Comparison of ENCODE assay signal across 8 cellular contexts in the genomic region with DNA sequence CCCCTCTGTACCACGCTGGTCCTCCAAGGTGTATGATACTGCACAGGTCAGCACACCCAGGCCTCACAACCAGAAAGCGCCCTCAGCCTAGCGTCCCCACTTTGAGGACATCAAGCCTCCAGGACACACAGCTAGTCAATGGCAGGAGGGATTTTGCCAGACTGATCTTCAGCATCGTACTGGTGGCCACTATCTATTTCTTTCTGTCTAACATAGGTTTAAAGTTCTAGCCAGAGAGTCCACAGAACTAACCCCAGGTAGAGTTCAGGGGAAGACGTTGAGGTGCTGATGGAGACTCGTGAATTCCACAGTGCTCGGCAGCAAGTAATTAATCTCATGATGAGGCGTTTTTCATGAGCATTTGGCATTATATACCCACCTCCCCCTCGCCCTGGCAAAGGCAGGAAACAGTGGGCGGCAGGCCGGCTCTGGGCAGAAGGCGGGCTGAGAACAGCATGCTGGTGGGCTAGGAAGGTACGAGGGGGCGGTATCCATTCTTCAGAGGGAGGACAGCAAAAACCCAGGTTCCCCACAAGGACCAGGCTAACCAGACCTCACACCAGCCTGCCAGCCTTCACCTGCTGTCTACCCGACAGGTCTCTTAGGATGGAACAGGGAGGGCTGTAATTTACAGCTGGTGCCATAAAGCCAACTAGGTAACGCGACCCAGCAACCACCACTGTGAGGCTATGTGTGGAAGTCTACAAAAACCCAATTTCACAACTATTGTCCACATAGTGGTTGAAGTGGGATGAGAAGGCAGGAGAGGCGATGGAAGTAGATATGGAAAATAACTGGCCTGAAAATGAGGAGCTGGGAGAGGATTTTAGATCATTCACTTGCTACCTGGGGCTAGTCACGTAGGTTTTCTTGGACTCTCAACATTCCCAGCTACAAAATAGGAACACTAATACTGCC. TPM values are rescaled to one million over a fixed set of nuclear protein-coding genes. Genes with fewer than 3 reads are reported as not detected.
A peak's percentile ranks its signal among the peaks of the same experiment; 100 is the strongest.
DNase-seq lines count a peak whose midpoint lies in the region; ATAC-seq, FAIRE-seq and TF ChIP-seq lines count a peak whose summit lies in the region.

No MANE protein-coding gene starts in this region.

- peak overlapping the region; percentile 24; the same call in 1 of the 2 replicates for H3K4me2 ChIP-seq in HepG2 (ENCODE audit: low read depth, low read length)

- BruUV-seq in HepG2 (replicated peaks; lab: Mats Ljungman, UMichigan), result no TSS peak

- ATAC-seq in HepG2 (peak; percentile 48), HG02642 (IDR thresholded peaks at IDR 0.05; ENCODE audit: poor library complexity, unreplicated experiment) (no peak), HG03571 (IDR thresholded peaks at IDR 0.05; ENCODE audit: unreplicated experiment) (no peak)
- ATAC-seq in stimulated activated naive CD8-positive, alpha-beta T cell treated with anti-CD3 and anti-CD28 coated beads, Interleukin-15, amount 100 ng/mL, for 72 hours, result no peak

- no peak for TF ChIP-seq RAD21 in HepG2 (CRISPR knock-in tag; IDR thresholded peaks at IDR 0.05)

- TF ChIP-seq EP300 in HepG2 (IDR thresholded peaks at IDR 0.05; ENCODE audit: low read depth in 2 of 2, low read length in 2 of 2), result no peak
- TF ChIP-seq EP300 in HepG2 (CRISPR knock-in tag; IDR thresholded peaks at IDR 0.05; ENCODE audit: borderline replicate concordance), result no peak

- TF ChIP-seq CTCF in HepG2 (CRISPR knock-in tag; IDR thresholded peaks at IDR 0.05), result no peak

- H3K36me3 Mint-ChIP-seq in T-helper 1 cell treated with Interleukin-12 subunit alpha and Interleukin-12 subunit beta and Interleukin-4 antibody, amounts not matched to agents 30 μg/mL and 1 μg/mL, for 36 hours (ENCODE audit: low read depth), result peaks cover 38% of the 10 kb centered on the region
- peaks cover 5% of the 10 kb centered on the region for H3K36me3 Mint-ChIP-seq in activated naive CD8-positive, alpha-beta T cell

- FAIRE-seq in HepG2 (lab: Jason Lieb, UNC), result peak; percentile 48

- no peak for TF ChIP-seq POLR2A in HepG2 (IDR thresholded peaks at IDR 0.05; ENCODE audit: insufficient read depth in 1 of 2, low read depth in 2 of 2, low read length in 2 of 2)

- H3K27me3 ChIP-seq in HepG2 (ENCODE audit: control insufficient read depth in 1 of 2, insufficient read depth in 2 of 2, low read length in 2 of 2), result no peaks in the 10 kb centered on the region

- peaks cover 7 to 13% of the 10 kb centered on the region in 2 experiments; a peak in 4 of 5 replicates for H3K36me3 ChIP-seq in HepG2 (replicated peaks in 1 of 2; ENCODE audit: control insufficient read depth in 1 of 2, insufficient read depth in 2 of 2, low read length in 2 of 2)

- POLR2A ChIA-PET in HepG2 (lab: Yijun Ruan, JAX), result interaction anchor here (1.5 to 9.4 kb wide), 4 partner anchors 16 to 113 kb away, joined by 3 to 97 read pairs (median 8); partner anchors contain the start of genes MYH9 and TXN2

- H3K4me1 Mint-ChIP-seq in T-helper 1 cell treated with Interleukin-12 subunit alpha and Interleukin-12 subunit beta and Interleukin-4 antibody, amounts not matched to agents 30 μg/mL and 1 μg/mL, for 36 hours (ENCODE audit: low read depth), result peaks cover 85% of the 10 kb centered on the region
- H3K4me1 Mint-ChIP-seq in activated naive CD8-positive, alpha-beta T cell (ENCODE audit: low read depth), result peaks cover 97% of the 10 kb centered on the region
- peaks cover 100% of the 10 kb centered on the region for H3K4me1 Mint-ChIP-seq in stimulated activated naive CD8-positive, alpha-beta T cell treated with anti-CD3 and anti-CD28 coated beads, Interleukin-15, amount 100 ng/mL, for 72 hours

- CTCF ChIA-PET in HepG2 (lab: Yijun Ruan, JAX; ENCODE audit: low intra/inter-chr PET ratio, low total read pairs), result no interaction called here

- peaks cover 96% of the 10 kb centered on the region for H3K79me2 ChIP-seq in HepG2 (ENCODE audit: insufficient read depth, low read length)

- H3K27ac Mint-ChIP-seq in T-helper 1 cell treated with Interleukin-12 subunit alpha and Interleukin-12 subunit beta and Interleukin-4 antibody, amounts not matched to agents 30 μg/mL and 1 μg/mL, for 36 hours, result peak overlapping the region; percentile 97
- peak overlapping the region; percentile 98 for H3K27ac Mint-ChIP-seq in activated naive CD8-positive, alpha-beta T cell
- H3K27ac Mint-ChIP-seq in stimulated activated naive CD8-positive, alpha-beta T cell treated with anti-CD3 and anti-CD28 coated beads, Interleukin-15, amount 100 ng/mL, for 72 hours, result peak overlapping the region; percentile 4 to 21

- H2AFZ ChIP-seq in HepG2 (ENCODE audit: low read length), result no peak overlapping the region

- no peak overlapping the region for H3K9ac ChIP-seq in HepG2 (ENCODE audit: insufficient read depth, low read depth, low read length)

- H3K4me3 Mint-ChIP-seq in T-helper 1 cell treated with Interleukin-12 subunit alpha and Interleukin-12 subunit beta and Interleukin-4 antibody, amounts not matched to agents 30 μg/mL and 1 μg/mL, for 36 hours, result peak overlapping the region; percentile 67
- peak overlapping the region; percentile 90 for H3K4me3 Mint-ChIP-seq in activated naive CD8-positive, alpha-beta T cell
- H3K4me3 Mint-ChIP-seq in stimulated activated naive CD8-positive, alpha-beta T cell treated with anti-CD3 and anti-CD28 coated beads, Interleukin-15, amount 100 ng/mL, for 72 hours, result peak overlapping the region; percentile 82 to 88

- no peaks in the 10 kb centered on the region for H3K9me3 ChIP-seq in HepG2 (ENCODE audit: low read length)

- H3K4me1 ChIP-seq in HepG2 (ENCODE audit: insufficient read depth, low read length), result peaks cover 98% of the 10 kb centered on the region

- WGBS in HepG2 (ENCODE audit: low lambda C conversion rate), result 78% methylated on average over 18 of the region's 19 CpGs

- DNase-seq in T-helper 1 cell (no peak), HepG2 (ENCODE audit: low spot score) (no peak), KG1 (lab: John Stamatoyannopoulos, UW) (no peak)
- DNase-seq in stimulated activated naive CD8-positive, alpha-beta T cell treated with anti-CD3 and anti-CD28 coated beads, Interleukin-15, amount 100 ng/mL, for 72 hours, result peak in 1 of 2 donors; percentile 47

- peak overlapping the region; percentile 66 for H3K27ac ChIP-seq in HepG2 (ENCODE audit: extremely low read length, insufficient read depth, low read length)

- H3K4me3 ChIP-seq in HepG2 (replicated peaks in 1 of 3; ENCODE audit: insufficient read depth in 1 of 3, low read depth in 2 of 3, low read length in 3 of 3), result no peak overlapping the region; a peak in 1 of 6 replicates

- intact Hi-C loops in HepG2 (cut with micrococcal nuclease; ENCODE audit: unreplicated experiment), result no loop called here

- peaks cover 44% of the 10 kb centered on the region for H4K20me1 ChIP-seq in HepG2 (ENCODE audit: insufficient read depth, low read length)

- H3K27me3 Mint-ChIP-seq in T-helper 1 cell treated with Interleukin-12 subunit alpha and Interleukin-12 subunit beta and Interleukin-4 antibody, amounts not matched to agents 30 μg/mL and 1 μg/mL, for 36 hours (ENCODE audit: low read depth), result no peaks in the 10 kb centered on the region
- no peaks in the 10 kb centered on the region for H3K27me3 Mint-ChIP-seq in activated naive CD8-positive, alpha-beta T cell
- no peaks in the 10 kb centered on the region for H3K27me3 Mint-ChIP-seq in stimulated activated naive CD8-positive, alpha-beta T cell treated with anti-CD3 and anti-CD28 coated beads, Interleukin-15, amount 100 ng/mL, for 72 hours

- in situ Hi-C loops in HepG2 (cut with HindIII; ENCODE audit: extremely low pct_ligation_motif_present, low pct_unique_long_range_greater_than_20kb), result no loop called here

- no peaks in the 10 kb centered on the region for H3K9me3 Mint-ChIP-seq in T-helper 1 cell treated with Interleukin-12 subunit alpha and Interleukin-12 subunit beta and Interleukin-4 antibody, amounts not matched to agents 30 μg/mL and 1 μg/mL, for 36 hours
- no peaks in the 10 kb centered on the region for H3K9me3 Mint-ChIP-seq in activated naive CD8-positive, alpha-beta T cell (ENCODE audit: low read depth)
- H3K9me3 Mint-ChIP-seq in stimulated activated naive CD8-positive, alpha-beta T cell treated with anti-CD3 and anti-CD28 coated beads, Interleukin-15, amount 100 ng/mL, for 72 hours, result no peaks in the 10 kb centered on the region

TF ChIP-seq in HepG2, 621 proteins besides CTCF, POLR2A, EP300 and RAD21 (continues in another document):
- TF ChIP-seq, protein P1, sequence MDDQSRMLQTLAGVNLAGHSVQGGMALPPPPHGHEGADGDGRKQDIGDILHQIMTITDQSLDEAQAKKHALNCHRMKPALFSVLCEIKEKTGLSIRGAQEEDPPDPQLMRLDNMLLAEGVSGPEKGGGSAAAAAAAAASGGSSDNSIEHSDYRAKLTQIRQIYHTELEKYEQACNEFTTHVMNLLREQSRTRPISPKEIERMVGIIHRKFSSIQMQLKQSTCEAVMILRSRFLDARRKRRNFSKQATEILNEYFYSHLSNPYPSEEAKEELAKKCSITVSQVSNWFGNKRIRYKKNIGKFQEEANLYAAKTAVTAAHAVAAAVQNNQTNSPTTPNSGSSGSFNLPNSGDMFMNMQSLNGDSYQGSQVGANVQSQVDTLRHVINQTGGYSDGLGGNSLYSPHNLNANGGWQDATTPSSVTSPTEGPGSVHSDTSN (CRISPR knock-in tag; IDR thresholded peaks at IDR 0.05; ENCODE audit: borderline replicate concordance), result no peak

RNA-seq across cellular contexts. Expression of gene MYH9, which starts 18.5 kb away (rescaled TPM):
- 98.5 and 125 TPM in 2 replicates for total RNA-seq in HepG2 (2016; rRNA removed; fragmentation: Illumina TruSeq; extraction: Trizol)
- total RNA-seq in HepG2 (2016; cell fraction: cytosol; rRNA removed; fragmentation: Illumina TruSeq; extraction: Trizol; ENCODE audit: low read depth), result 28.5 and 28.7 TPM in 2 replicates
- total RNA-seq in HepG2 (2016; cell fraction: insoluble cytoplasmic fraction; rRNA removed; fragmentation: Illumina TruSeq; extraction: Trizol), result 92.9 and 102 TPM in 2 replicates
- total RNA-seq in HepG2 (2016; cell fraction: membrane; rRNA removed; fragmentation: Illumina TruSeq; extraction: Trizol), result 39.3 and 47.1 TPM in 2 replicates
- total RNA-seq in HepG2 (2016; cell fraction: nucleus; rRNA removed; fragmentation: Illumina TruSeq; extraction: Trizol), result 73.0 and 81.6 TPM in 2 replicates
- 50.7 and 60.6 TPM in 2 replicates for polyA plus RNA-seq in HepG2 (2011; rRNA removed)
- 31.6 and 39.3 TPM in 2 replicates for polyA plus RNA-seq in HepG2 (2011; cell fraction: cytosol; rRNA removed)
- 68.4 and 91.3 TPM in 2 replicates for polyA plus RNA-seq in HepG2 (2011; cell fraction: nucleus; rRNA removed)
- polyA plus RNA-seq in HepG2 (2012), result 88.3 and 93.4 TPM in 2 replicates
- polyA plus RNA-seq in HepG2 (2016; cell fraction: cytosol; fragmentation: Illumina TruSeq; extraction: Trizol; ENCODE audit: low read depth), result 3.6 and 4.2 TPM in 2 replicates
- polyA plus RNA-seq in HepG2 (2016; cell fraction: insoluble cytoplasmic fraction; fragmentation: Illumina TruSeq; extraction: Trizol; ENCODE audit: low read depth), result 72.0 and 110 TPM in 2 replicates
- polyA plus RNA-seq in HepG2 (2016; cell fraction: membrane; fragmentation: Illumina TruSeq; extraction: Trizol; ENCODE audit: low read depth), result 8.1 and 11.6 TPM in 2 replicates
- 106 and 113 TPM in 2 replicates for polyA plus RNA-seq in HepG2 (2016; cell fraction: nucleus; fragmentation: Illumina TruSeq; extraction: Trizol; ENCODE audit: insufficient read depth, low read depth)
- polyA minus RNA-seq in HepG2 (2011; rRNA and poly(A)+ RNA removed; ENCODE audit: low replicate concordance), result 124 and 180 TPM in 2 replicates
- polyA minus RNA-seq in HepG2 (2011; cell fraction: cytosol; rRNA and poly(A)+ RNA removed), result 125 and 176 TPM in 2 replicates
- polyA minus RNA-seq in HepG2 (2011; cell fraction: nucleus; rRNA and poly(A)+ RNA removed), result 61.9 and 97.5 TPM in 2 replicates

Comparison
In these comparisons a context has a peak if more than half of its experiments do, and no peak if none do; other contexts are left out.
1. H3K27ac Mint-ChIP-seq: peak in every context shown above with its lines; median percentile 98 in activated naive CD8-positive, alpha-beta T cell; 97 in T-helper 1 cell treated with Interleukin-12 subunit alpha and Interleukin-12 subunit beta and Interleukin-4 antibody, amounts not matched to agents 30 μg/mL and 1 μg/mL, for 36 hours; 12 in stimulated activated naive CD8-positive, alpha-beta T cell treated with anti-CD3 and anti-CD28 coated beads, Interleukin-15, amount 100 ng/mL, for 72 hours.